ENCODE assay signal across 15 cellular contexts in the genomic region with DNA sequence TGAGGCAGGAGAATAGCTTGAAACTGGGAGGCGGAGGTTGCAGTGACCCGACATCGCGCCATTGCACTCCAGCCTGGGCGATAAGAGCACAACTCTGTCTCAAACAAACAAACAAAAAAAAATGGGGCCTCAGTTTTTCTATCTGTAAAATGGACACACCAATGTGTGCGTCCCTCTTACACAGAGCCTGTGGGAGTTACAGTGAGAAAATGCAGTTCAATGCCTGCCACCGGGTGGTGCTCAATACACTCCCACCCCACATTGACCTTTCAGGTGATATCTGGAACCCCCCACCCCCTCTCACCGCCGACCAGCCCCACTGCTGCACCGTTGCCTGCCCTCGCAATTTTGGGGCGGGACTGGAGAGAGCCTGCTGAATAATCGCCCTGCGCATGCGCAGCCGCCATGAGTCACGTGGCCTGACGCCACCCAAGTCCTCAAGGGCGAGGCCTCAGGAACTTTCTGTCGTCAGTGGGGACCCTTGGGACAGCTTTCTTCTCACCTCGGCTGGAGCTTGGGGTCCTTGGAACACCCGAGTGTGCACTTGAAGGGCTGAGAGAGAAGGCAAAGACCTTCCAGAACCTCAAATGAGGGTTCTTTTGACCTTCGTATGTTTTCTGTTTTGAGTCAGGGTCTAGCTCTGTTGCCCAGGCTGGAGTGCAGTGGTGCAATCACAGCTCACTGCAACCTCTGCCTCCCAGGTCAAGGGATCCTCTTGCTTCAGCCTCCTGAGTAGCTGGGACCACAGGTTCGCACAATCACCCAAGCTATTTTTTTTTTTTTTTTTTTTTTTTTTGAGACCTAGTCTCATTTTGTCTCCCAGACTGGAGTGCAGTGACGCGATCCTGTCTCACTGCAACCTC. TPM values are rescaled to one million over a fixed set of nuclear protein-coding genes. Genes with fewer than 3 reads are reported as not detected.
A peak's percentile ranks its signal among the peaks of the same experiment; 100 is the strongest.
DNase-seq lines count a peak whose midpoint lies in the region; ATAC-seq and TF ChIP-seq lines count a peak whose summit lies in the region.
"Had no signal": no experiment of that assay in that cellular context is flagged by ENCODE, and none has a peak within 500 bp of the region (broad histone marks: within the 10 kb centered on the region; RNA-seq: fewer than 3 reads in every experiment).

No MANE protein-coding gene starts in this region.

- DNase-seq in activated effector memory CD4-positive, alpha-beta T cell treated with anti-CD3 and anti-CD28 coated beads, Interleukin-2, amount 50 U/mL, for 16 hours = peak; percentile 67
- no peak for DNase-seq in activated effector memory CD4-positive, alpha-beta T cell treated with Interleukin-2 at 50 U/mL for 16 hours
- DNase-seq in OCI-LY7 (ENCODE audit: low spot score) (peak; percentile 73), mammary epithelial cell (no peak), mucosa of gallbladder (ENCODE audit: low spot score) (no peak), epidermal melanocyte (ENCODE audit: insufficient read length, low spot score) (no peak), lower leg skin (ENCODE audit: low spot score in 2 of 2) (no peak)
- DNase-seq in stimulated activated effector memory CD8-positive, alpha-beta T cell treated with anti-CD3 and anti-CD28 coated beads, Interleukin-12 subunit alpha, Interleukin-12 subunit beta, amount 100 ng/mL, for 72 hours (ENCODE audit: low spot score in 2 of 2) = peak in 1 of 2 donors; percentile 61
- DNase-seq: HCEC 1CT, left ventricle myocardium inferior, psoas muscle had no signal

- H3K4me2 ChIP-seq in OCI-LY7 (ENCODE audit: low read length) = peak overlapping the region; percentile 37; the same call in 1 of the 2 replicates
- H3K4me2 ChIP-seq in mammary epithelial cell (ENCODE audit: insufficient read depth, low read depth, low read length) = no peak overlapping the region

- H3K9me2 ChIP-seq in OCI-LY7 (ENCODE audit: insufficient read depth, low read length) = no peaks in the 10 kb centered on the region

- H3K36me3 Mint-ChIP-seq in stimulated activated effector memory CD8-positive, alpha-beta T cell treated with anti-CD3 and anti-CD28 coated beads, Interleukin-12 subunit alpha, Interleukin-12 subunit beta, amount 100 ng/mL, for 72 hours = no peaks in the 10 kb centered on the region

- H3K4me1 Mint-ChIP-seq in stimulated activated effector memory CD8-positive, alpha-beta T cell treated with anti-CD3 and anti-CD28 coated beads, Interleukin-12 subunit alpha, Interleukin-12 subunit beta, amount 100 ng/mL, for 72 hours = no peaks in the 10 kb centered on the region

- peak; percentile 75 for TF ChIP-seq CTCF in OCI-LY7 (conservative IDR thresholded peaks at IDR 0.05; ENCODE audit: low read length)
- TF ChIP-seq CTCF in mammary epithelial cell (conservative IDR thresholded peaks at IDR 0.05 in 1 of 2, IDR thresholded peaks at IDR 0.05 in 1 of 2; ENCODE audit: extremely low read depth in 1 of 2, insufficient read depth in 1 of 2, low read depth in 1 of 2, low read length in 2 of 2) = peak; percentile 22 to 31
- TF ChIP-seq CTCF in lower leg skin (IDR thresholded peaks at IDR 0.05) = no peak

- H3K36me3 ChIP-seq in OCI-LY7 (ENCODE audit: insufficient read depth, low read length) (no peaks in the 10 kb centered on the region), mammary epithelial cell (ENCODE audit: insufficient read depth, low read length) (no peaks in the 10 kb centered on the region)
- H3K36me3 ChIP-seq: adrenal gland, left ventricle myocardium inferior had no signal

- H3K4me1 ChIP-seq in OCI-LY7 (ENCODE audit: insufficient read depth, low read length, poor library complexity, severe bottlenecking) (peaks cover 5% of the 10 kb centered on the region), mammary epithelial cell (ENCODE audit: insufficient read depth, low read length) (peaks cover 4% of the 10 kb centered on the region)
- H3K4me1 ChIP-seq: adrenal gland, left ventricle myocardium inferior, psoas muscle had no signal

- no peaks in the 10 kb centered on the region for H3K27me3 ChIP-seq in mammary epithelial cell (ENCODE audit: insufficient read depth, low read length)
- H3K27me3 ChIP-seq: adrenal gland had no signal

- H4K20me1 ChIP-seq in OCI-LY7 (ENCODE audit: insufficient read depth, low read length) (no peaks in the 10 kb centered on the region), mammary epithelial cell (ENCODE audit: insufficient read depth, low read length) (no peaks in the 10 kb centered on the region)

- in situ Hi-C loops in mammary epithelial cell (cut with MboI; ENCODE audit: low sequenced_read_pairs in 2 of 2) = no loop called here

- CTCF ChIA-PET in OCI-LY7 (lab: Charles Lee; ENCODE audit: unreplicated experiment) (no interaction called here), mammary epithelial cell (lab: Charles Lee; ENCODE audit: low non-redundant PET) (no interaction called here)

- H3K9me3 ChIP-seq in OCI-LY7 (ENCODE audit: low read length) = no peaks in the 10 kb centered on the region
- no peaks in the 10 kb centered on the region for H3K9me3 ChIP-seq in mammary epithelial cell (replicated peaks; ENCODE audit: insufficient read depth, low read length)
- H3K9me3 ChIP-seq: adrenal gland, left ventricle myocardium inferior, psoas muscle had no signal

- H3K9ac ChIP-seq in mammary epithelial cell (ENCODE audit: insufficient read depth, low read length) = no peak overlapping the region

- H3K27ac Mint-ChIP-seq in stimulated activated effector memory CD8-positive, alpha-beta T cell treated with anti-CD3 and anti-CD28 coated beads, Interleukin-12 subunit alpha, Interleukin-12 subunit beta, amount 100 ng/mL, for 72 hours = no peak overlapping the region

- 84% methylated on average over 10 of the region's 26 CpGs for WGBS in mammary epithelial cell (ENCODE audit: low coverage, missing lambda C conversion rate)
- WGBS in lower leg skin, 2 donors = 78 to 84% methylated on average over 26 of the region's 26 CpGs

- intact Hi-C loops in OCI-LY7 (cut with micrococcal nuclease; ENCODE audit: unreplicated experiment) = loop anchor here (5.0 kb wide), 1 partner anchor 87 kb away; a partner anchor contains a TSS
- intact Hi-C loops in mammary epithelial cell (cut with micrococcal nuclease) = no loop called here
- intact Hi-C loops in lower leg skin (cut with DNase I; ENCODE audit: low total_unique reads) = no loop called here

- H3K9me3 Mint-ChIP-seq in stimulated activated effector memory CD8-positive, alpha-beta T cell treated with anti-CD3 and anti-CD28 coated beads, Interleukin-12 subunit alpha, Interleukin-12 subunit beta, amount 100 ng/mL, for 72 hours = no peaks in the 10 kb centered on the region

- BruUV-seq in OCI-LY7 (replicated peaks; lab: Mats Ljungman, UMichigan) (no TSS peak), mammary epithelial cell (replicated peaks; lab: Mats Ljungman, UMichigan) (no TSS peak)

- peak; percentile 36 for ATAC-seq in stimulated activated effector memory CD8-positive, alpha-beta T cell treated with anti-CD3 and anti-CD28 coated beads, Interleukin-12 subunit alpha, Interleukin-12 subunit beta, amount 100 ng/mL, for 72 hours
- ATAC-seq: psoas muscle had no signal

- peak overlapping the region; percentile 69 for H2AFZ ChIP-seq in OCI-LY7 (ENCODE audit: low read length)
- peak overlapping the region; percentile 63 for H2AFZ ChIP-seq in mammary epithelial cell (ENCODE audit: low read depth, low read length)

- TF ChIP-seq POLR2A in lower leg skin (IDR thresholded peaks at IDR 0.05) = no peak

- dilution Hi-C loops in mammary epithelial cell (cut with HindIII; ENCODE audit: low sequenced_read_pairs) = loop anchor here (10.0 kb wide), 2 partner anchors 69 to 99 kb away; a partner anchor contains a TSS

- H3K79me2 ChIP-seq in OCI-LY7 (ENCODE audit: insufficient read depth, low read depth, low read length) (no peaks in the 10 kb centered on the region), mammary epithelial cell (ENCODE audit: insufficient read depth, low read length) (no peaks in the 10 kb centered on the region)

- no peak overlapping the region for H3K4me3 Mint-ChIP-seq in stimulated activated effector memory CD8-positive, alpha-beta T cell treated with anti-CD3 and anti-CD28 coated beads, Interleukin-12 subunit alpha, Interleukin-12 subunit beta, amount 100 ng/mL, for 72 hours

- POLR2A ChIA-PET in OCI-LY7 (lab: Charles Lee) = interaction anchor here (0.5 to 0.7 kb wide), 4 partner anchors 139 to 428 kb away, joined by 3 read pairs; no protein-coding TSS in a partner anchor

- no peak overlapping the region for H3K4me3 ChIP-seq in OCI-LY7 (ENCODE audit: low read depth, low read length, poor library complexity, severe bottlenecking)
- no peak overlapping the region for H3K4me3 ChIP-seq in mammary epithelial cell (replicated peaks in 1 of 3; ENCODE audit: insufficient read depth in 1 of 3, low read depth in 2 of 3, low read length in 3 of 3)
- no peak overlapping the region for H3K4me3 ChIP-seq in lower leg skin (ENCODE audit: low read depth, poor library complexity, severe bottlenecking)
- H3K4me3 ChIP-seq: adrenal gland, left ventricle myocardium inferior, psoas muscle had no signal

- H3K27ac ChIP-seq in OCI-LY7 (ENCODE audit: low read depth, low read length, poor library complexity, severe bottlenecking) (no peak overlapping the region), mammary epithelial cell (ENCODE audit: insufficient read depth, low read depth, low read length) (no peak overlapping the region)
- H3K27ac ChIP-seq: adrenal gland, C4-2B, left ventricle myocardium inferior, psoas muscle had no signal

RNA-seq across cellular contexts. Expression of a gene that starts 14.6 kb away (rescaled TPM):
- total RNA-seq in OCI-LY7 (2014; rRNA removed; shearing (Covaris generic)) = 0.18 and 0.79 TPM in 2 replicates
- total RNA-seq in OCI-LY7 (2022) (2.4 and 3.8 TPM in 2 replicates), mammary epithelial cell (under 1 TPM in 1 of 2 donors, not detected in 1; 0.26 TPM), mucosa of gallbladder (2.3 TPM), lower leg skin (under 1 TPM in 3 of 4 donors, not detected in 1; 0.39 to 0.94 (median 0.89) TPM)
- polyA plus RNA-seq in mammary epithelial cell = 0.03 TPM
- polyA minus RNA-seq in mammary epithelial cell = not detected
- total RNA-seq: HT1080; T-helper 2 cell treated with Interferon-gamma antibody and Interleukin-4, amounts not matched to agents 100 ng/mL and 5 ng/mL, for 36 hours had no signal

RNA-seq across cellular contexts. Expression of a gene that starts 44.6 kb away (rescaled TPM):
- total RNA-seq in OCI-LY7 (2014; rRNA removed; shearing (Covaris generic)) = 65.8 and 73.4 TPM in 2 replicates
- total RNA-seq in OCI-LY7 (2022) (61.8 and 61.9 TPM in 2 replicates), mammary epithelial cell (10 to 100 TPM; 19.3 to 35.6 TPM), mucosa of gallbladder (50.9 TPM), lower leg skin (10 to 100 TPM in 3 of 4 donors, 1 to 10 TPM in 1; 7.5 to 26.9 (median 22.5) TPM)
- polyA plus RNA-seq in mammary epithelial cell = 82.6 TPM
- 16.3 TPM for polyA minus RNA-seq in mammary epithelial cell

Comparison
In these comparisons a context has a peak if more than half of its experiments do, and no peak if none do; other contexts are left out.
1. DNase-seq: peak in activated effector memory CD4-positive, alpha-beta T cell treated with anti-CD3 and anti-CD28 coated beads, Interleukin-2, amount 50 U/mL, for 16 hours (single experiment) and OCI-LY7 (single experiment); none in activated effector memory CD4-positive, alpha-beta T cell treated with Interleukin-2 at 50 U/mL for 16 hours (single experiment), mammary epithelial cell (single experiment), mucosa of gallbladder (single experiment), epidermal melanocyte (single experiment) and lower leg skin (0 of 2).
2. CTCF ChIP-seq: peak in OCI-LY7 (single experiment) and mammary epithelial cell (2 of 2); none in lower leg skin (0 of 3).